In genomic region chr1:146012703-146013565, GRCh38 we compare ENCODE assay signal across 1 cellular context.
TF ChIP-seq lines count a peak whose summit lies in the region.

No MANE protein-coding gene starts in this region.

TF ChIP-seq in SK-N-SH, 30 proteins besides CTCF, POLR2A, EP300 and RAD21 (continued from another document):
- peak; percentile 10; the same call in 1 of the 2 replicates for TF ChIP-seq GATA2 (CRISPR knock-in tag; IDR thresholded peaks at IDR 0.05)
- TF ChIP-seq FOXJ3 (CRISPR knock-in tag; IDR thresholded peaks at IDR 0.05): no peak
